ENCODE assay signal across 17 cellular contexts in the genomic region with DNA sequence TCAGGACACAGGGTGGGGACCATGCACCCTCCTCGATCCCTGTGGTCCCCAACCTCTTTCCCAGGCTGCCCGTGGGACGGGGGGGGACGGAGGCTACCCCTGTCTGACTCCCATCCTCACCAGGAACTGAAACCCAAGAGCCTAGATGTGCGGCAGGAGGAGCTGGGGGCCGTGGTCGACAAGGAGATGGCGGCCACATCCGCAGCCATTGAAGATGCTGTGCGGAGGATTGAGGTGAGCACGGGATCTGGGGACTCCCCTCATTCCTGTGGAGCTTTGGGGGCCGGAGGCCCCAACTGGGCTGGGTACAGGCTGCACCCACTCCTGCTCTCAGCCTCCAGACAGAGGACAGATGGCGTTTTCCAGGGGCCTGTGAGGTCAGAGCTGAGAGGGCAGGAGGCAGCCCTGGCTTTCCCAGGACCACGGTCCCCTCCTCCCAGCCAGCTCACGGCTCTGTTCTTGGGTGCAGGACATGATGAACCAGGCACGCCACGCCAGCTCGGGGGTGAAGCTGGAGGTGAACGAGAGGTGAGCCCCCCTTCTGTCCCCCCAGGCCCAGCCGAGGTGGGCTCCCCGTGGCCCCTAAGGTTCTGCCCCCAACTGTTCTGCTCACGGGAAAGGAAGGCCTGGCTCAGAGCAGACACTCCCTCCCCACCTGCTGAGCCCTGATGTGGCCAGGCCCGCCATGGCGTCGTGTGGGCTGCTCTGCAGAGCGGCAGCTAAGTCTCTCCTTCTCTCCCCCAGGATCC. TPM values are rescaled to one million over a fixed set of nuclear protein-coding genes. Genes with fewer than 3 reads are reported as not detected.
DNase-seq lines count a peak whose midpoint lies in the region; ATAC-seq, FAIRE-seq and TF ChIP-seq lines count a peak whose summit lies in the region.
"Had no signal": no experiment of that assay in that cellular context is flagged by ENCODE, and none has a peak within 500 bp of the region (broad histone marks: within the 10 kb centered on the region; RNA-seq: fewer than 3 reads in every experiment).

No MANE protein-coding gene starts in this region.

- H3K27me3 Mint-ChIP-seq in stimulated activated naive CD8-positive, alpha-beta T cell treated with anti-CD3 and anti-CD28 coated beads, Interleukin-15, amount 100 ng/mL, for 72 hours: no peaks in the 10 kb centered on the region
- H3K27me3 Mint-ChIP-seq in naive thymus-derived CD8-positive, alpha-beta T cell: no peaks in the 10 kb centered on the region
- H3K27me3 Mint-ChIP-seq: activated naive CD4-positive, alpha-beta T cell treated with anti-CD3 and anti-CD28 coated beads, Interleukin-2, amount 50 U/mL, for 24 hours; progenitor cell of endocrine pancreas had no signal

- H3K36me3 ChIP-seq in body of pancreas (replicated peaks in 1 of 2; ENCODE audit: insufficient read depth in 1 of 2, low read depth in 2 of 2): peaks cover 7 to 20% of the 10 kb centered on the region in 2 donors

- peaks cover 45% of the 10 kb centered on the region for H3K4me1 ChIP-seq in body of pancreas

- no peaks in the 10 kb centered on the region for H3K9me3 ChIP-seq in body of pancreas

- TF ChIP-seq POLR2A in body of pancreas (IDR thresholded peaks at IDR 0.05): no peak

- POLR2A ChIA-PET in naive thymus-derived CD8-positive, alpha-beta T cell (lab: Charles Lee): interaction anchor here (0.6 to 1.9 kb wide), 7 partner anchors 12 to 973 kb away, joined by 3 to 11 read pairs (median 5); a partner anchor contains a TSS

- WGBS in body of pancreas, 2 donors: 76 to 87% methylated on average over 20 to 25 of the region's 26 CpGs

- H3K4me3 Mint-ChIP-seq in stimulated activated naive CD8-positive, alpha-beta T cell treated with anti-CD3 and anti-CD28 coated beads, Interleukin-15, amount 100 ng/mL, for 72 hours: no peak overlapping the region
- no peak overlapping the region for H3K4me3 Mint-ChIP-seq in naive thymus-derived CD8-positive, alpha-beta T cell
- H3K4me3 Mint-ChIP-seq: activated CD8-positive, alpha-beta T cell treated with anti-CD3 and anti-CD28 coated beads, Interleukin-2, amount 10 ng/mL, durations not matched to agents 7 days and 5 days; activated naive CD4-positive, alpha-beta T cell treated with anti-CD3 and anti-CD28 coated beads, Interleukin-2, amount 50 U/mL, for 24 hours; activated T-cell treated with anti-CD3 and anti-CD28 coated beads, Interleukin-2, amount 50 U/mL, for 4 hours; dendritic cell treated with granulocyte-macrophage colony-stimulating factor and Interleukin-4, amounts not matched to agents 40 ng/mL and 50 ng/mL, for 4 days; T-helper 1 cell treated with Interleukin-12 subunit alpha and Interleukin-12 subunit beta and Interleukin-4 antibody, amounts not matched to agents 30 μg/mL and 1 μg/mL, for 36 hours; WTC11 had no signal

- H3K27me3 ChIP-seq in body of pancreas: no peaks in the 10 kb centered on the region
- H3K27me3 ChIP-seq: brain microvascular endothelial cell had no signal

- H3K36me3 Mint-ChIP-seq in naive thymus-derived CD8-positive, alpha-beta T cell: peaks cover 0 to 30% (median 0%) of the 10 kb centered on the region in 3 donors
- H3K36me3 Mint-ChIP-seq: WTC11 had no signal

- peak overlapping the region in 3 of 4 donors; percentile 71 to 78 (median 73) for H3K27ac ChIP-seq in body of pancreas
- H3K27ac ChIP-seq: brain microvascular endothelial cell had no signal

- TF ChIP-seq CTCF in body of pancreas (IDR thresholded peaks at IDR 0.05): no peak

- peak overlapping the region in 1 of 2 donors; percentile 83 for H3K27ac Mint-ChIP-seq in stimulated activated naive CD8-positive, alpha-beta T cell treated with anti-CD3 and anti-CD28 coated beads, Interleukin-15, amount 100 ng/mL, for 72 hours
- H3K27ac Mint-ChIP-seq in naive thymus-derived CD8-positive, alpha-beta T cell: peak overlapping the region in 4 of 10 donors; percentile 25 to 77 (median 64)
- H3K27ac Mint-ChIP-seq: activated naive CD4-positive, alpha-beta T cell treated with anti-CD3 and anti-CD28 coated beads, Interleukin-2, amount 50 U/mL, for 24 hours; dendritic cell treated with granulocyte-macrophage colony-stimulating factor and Interleukin-4, amounts not matched to agents 40 ng/mL and 50 ng/mL, for 4 days; progenitor cell of endocrine pancreas; T-helper 1 cell treated with Interleukin-12 subunit alpha and Interleukin-12 subunit beta and Interleukin-4 antibody, amounts not matched to agents 30 μg/mL and 1 μg/mL, for 36 hours; WTC11 had no signal

- H3K9me3 Mint-ChIP-seq in stimulated activated naive CD8-positive, alpha-beta T cell treated with anti-CD3 and anti-CD28 coated beads, Interleukin-15, amount 100 ng/mL, for 72 hours: no peaks in the 10 kb centered on the region
- no peaks in the 10 kb centered on the region for H3K9me3 Mint-ChIP-seq in naive thymus-derived CD8-positive, alpha-beta T cell
- H3K9me3 Mint-ChIP-seq: activated naive CD4-positive, alpha-beta T cell treated with anti-CD3 and anti-CD28 coated beads, Interleukin-2, amount 50 U/mL, for 24 hours; activated T-cell treated with anti-CD3 and anti-CD28 coated beads, Interleukin-2, amount 50 U/mL, for 4 hours; dendritic cell treated with granulocyte-macrophage colony-stimulating factor and Interleukin-4, amounts not matched to agents 40 ng/mL and 50 ng/mL, for 4 days; T-helper 1 cell treated with Interleukin-12 subunit alpha and Interleukin-12 subunit beta and Interleukin-4 antibody, amounts not matched to agents 30 μg/mL and 1 μg/mL, for 36 hours; WTC11 had no signal

- peak; percentile 2 for ATAC-seq in stimulated activated naive CD8-positive, alpha-beta T cell treated with anti-CD3 and anti-CD28 coated beads, Interleukin-15, amount 100 ng/mL, for 72 hours
- ATAC-seq in stimulated activated naive CD8-positive, alpha-beta T cell treated with anti-CD3 and anti-CD28 coated beads, Interleukin-15, Interleukin-2, amounts not matched to agents 100 U/mL and 50 U/mL, for 24 hours: no peak
- peak; percentile 1 for ATAC-seq in body of pancreas
- ATAC-seq in naive thymus-derived CD8-positive, alpha-beta T cell: peak; percentile 6
- ATAC-seq in HG03354 (IDR thresholded peaks at IDR 0.05; ENCODE audit: poor library complexity, severe bottlenecking, unreplicated experiment): no peak

- intact Hi-C loops in body of pancreas (cut with DNase I): loop anchor here (5.0 kb wide), 1 partner anchor 88 kb away; no protein-coding TSS in a partner anchor

- FAIRE-seq in frontal cortex (lab: Jason Lieb, UNC): no peak

- H3K4me1 Mint-ChIP-seq in stimulated activated naive CD8-positive, alpha-beta T cell treated with anti-CD3 and anti-CD28 coated beads, Interleukin-15, amount 100 ng/mL, for 72 hours: peaks cover 13% of the 10 kb centered on the region
- H3K4me1 Mint-ChIP-seq in naive thymus-derived CD8-positive, alpha-beta T cell: peaks cover 0 to 13% (median 10%) of the 10 kb centered on the region in 4 donors
- H3K4me1 Mint-ChIP-seq: activated naive CD4-positive, alpha-beta T cell treated with anti-CD3 and anti-CD28 coated beads, Interleukin-2, amount 50 U/mL, for 24 hours; WTC11 had no signal

- no peak for DNase-seq in stimulated activated naive CD8-positive, alpha-beta T cell treated with anti-CD3 and anti-CD28 coated beads, Interleukin-15, amount 100 ng/mL, for 72 hours
- DNase-seq in stimulated activated naive CD8-positive, alpha-beta T cell treated with anti-CD3 and anti-CD28 coated beads, Interleukin-15, Interleukin-2, amounts not matched to agents 100 U/mL and 50 U/mL, for 24 hours: no peak
- no peak for DNase-seq in body of pancreas
- DNase-seq in naive thymus-derived CD8-positive, alpha-beta T cell: no peak
- no peak for DNase-seq in dedifferentiated amniotic fluid mesenchymal stem cell (ENCODE audit: extremely low spot score)
- no peak for DNase-seq in frontal cortex (ENCODE audit: low spot score in 2 of 2)
- DNase-seq: NCI-H524 treated with DMSO at 0.1 percent for 48 hours, SHP77 treated with DMSO at 0.1 percent for 48 hours had no signal

- H3K4me3 ChIP-seq in body of pancreas: no peak overlapping the region

RNA-seq across cellular contexts. Expression of a gene that starts 24.2 kb away (rescaled TPM):
- 100 to 1,000 TPM; 111 to 183 TPM for total RNA-seq in body of pancreas
- 100 to 1,000 TPM; 142 to 144 TPM for total RNA-seq in naive thymus-derived CD8-positive, alpha-beta T cell
- 10 to 100 TPM in 2 of 3 donors, 1 to 10 TPM in 1; 4.7 to 16.7 (median 12.9) TPM for polyA plus RNA-seq in naive thymus-derived CD8-positive, alpha-beta T cell
- total RNA-seq in frontal cortex: 88.0 TPM

RNA-seq across cellular contexts. Expression of a gene that starts 36.4 kb away (rescaled TPM):
- total RNA-seq in body of pancreas (10 to 100 TPM; 18.7 to 46.8 TPM), frontal cortex (13.0 TPM)
- total RNA-seq in naive thymus-derived CD8-positive, alpha-beta T cell: 10 to 100 TPM; 36.4 to 37.2 TPM
- polyA plus RNA-seq in naive thymus-derived CD8-positive, alpha-beta T cell: 10 to 100 TPM; 15.2 to 19.4 (median 19.3) TPM

Comparison
In these comparisons a context has a peak if more than half of its experiments do, and no peak if none do; other contexts are left out.
1. ATAC-seq: peak in stimulated activated naive CD8-positive, alpha-beta T cell treated with anti-CD3 and anti-CD28 coated beads, Interleukin-15, amount 100 ng/mL, for 72 hours (single experiment), body of pancreas (single experiment) and naive thymus-derived CD8-positive, alpha-beta T cell (2 of 2); none in stimulated activated naive CD8-positive, alpha-beta T cell treated with anti-CD3 and anti-CD28 coated beads, Interleukin-15, Interleukin-2, amounts not matched to agents 100 U/mL and 50 U/mL, for 24 hours (single experiment) and HG03354 (single experiment).